Comparison of ENCODE assay signal across 16 cellular contexts in the genomic region with DNA sequence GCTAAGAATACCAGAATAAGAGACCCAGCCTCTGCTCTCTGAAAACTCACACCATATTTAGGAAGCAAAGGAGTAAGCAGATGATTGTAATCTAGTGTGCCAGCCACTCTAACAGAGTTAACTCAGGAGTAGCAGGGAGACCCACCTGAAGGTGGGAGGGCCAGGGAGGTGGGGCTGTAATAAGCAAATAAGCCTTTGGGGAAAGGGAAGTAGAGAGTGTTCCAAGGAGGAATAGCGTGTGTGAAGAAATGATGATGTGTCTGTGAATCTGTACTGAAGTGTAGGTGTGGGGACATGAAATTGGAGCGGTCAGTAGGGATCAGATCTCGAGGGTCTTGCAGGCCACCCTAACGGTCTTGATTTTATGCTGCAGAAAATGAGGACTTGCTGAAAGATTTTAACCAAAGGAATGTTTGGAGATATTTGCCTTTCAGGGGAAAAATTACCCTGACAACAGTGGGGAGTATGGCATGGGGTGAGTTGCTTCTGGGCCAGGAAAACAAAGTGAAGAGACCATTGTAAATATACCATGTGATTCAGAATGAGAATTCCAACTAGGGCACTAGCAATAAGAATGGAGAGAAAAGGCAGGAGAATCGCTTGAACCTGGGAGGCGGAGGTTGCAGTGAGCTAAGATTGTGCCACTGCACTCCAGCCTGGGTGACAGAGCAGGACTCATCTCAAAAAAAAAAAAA.
"Had no signal": no experiment of that assay in that cellular context is flagged by ENCODE, and none has a peak within 500 bp of the region (broad histone marks: within the 10 kb centered on the region; RNA-seq: fewer than 3 reads in every experiment).

No MANE protein-coding gene starts in this region.

- DNase-seq: activated CD8-positive, alpha-beta memory T cell treated with anti-CD3 and anti-CD28 coated beads, Interleukin-2, amount 50 U/mL, for 4 hours; activated CD8-positive, alpha-beta T cell treated with anti-CD3 and anti-CD28 coated beads for 36 hours; activated T-cell treated with anti-CD3 and anti-CD28 coated beads, Interleukin-2, amount 50 U/mL, for 72 hours; cortex of kidney; effector memory CD4-positive, alpha-beta T cell; islet precursor cell; left lung; ovary; stimulated activated CD4-positive, alpha-beta T cell treated with anti-CD3 and anti-CD28 coated beads, Interleukin-12 subunit alpha, Interleukin-12 subunit beta, amount 100 ng/mL, for 4 hours; stimulated activated CD8-positive, alpha-beta memory T cell treated with anti-CD3 and anti-CD28 coated beads, Interleukin-4, amount 100 ng/mL, for 48 hours; stimulated activated naive CD8-positive, alpha-beta T cell treated with anti-CD3 and anti-CD28 coated beads, Interleukin-15, Interleukin-2, amounts not matched to agents 100 U/mL and 50 U/mL, for 24 hours; T-helper 9 cell; upper lobe of right lung had no signal

- H3K27me3 ChIP-seq: hepatocyte, left lung, ovary, upper lobe of right lung had no signal

- H3K36me3 ChIP-seq: left lung, ovary, upper lobe of right lung had no signal

- H3K4me3 ChIP-seq: hepatocyte, left lung, ovary, upper lobe of right lung had no signal

- H3K4me1 ChIP-seq: left lung, upper lobe of right lung had no signal

- H3K27ac ChIP-seq: hepatocyte, left lung, ovary, upper lobe of right lung had no signal

- H3K27ac Mint-ChIP-seq: activated CD8-positive, alpha-beta T cell treated with anti-CD3 and anti-CD28 coated beads for 36 hours; activated T-cell treated with anti-CD3 and anti-CD28 coated beads, Interleukin-2, amount 50 U/mL, for 72 hours; memory B cell had no signal

- H3K4me2 ChIP-seq: hepatocyte had no signal

- H3K9me3 ChIP-seq: left lung, ovary, upper lobe of right lung had no signal

- H3K4me3 Mint-ChIP-seq: activated CD8-positive, alpha-beta T cell treated with anti-CD3 and anti-CD28 coated beads for 36 hours; activated T-cell treated with anti-CD3 and anti-CD28 coated beads, Interleukin-2, amount 50 U/mL, for 72 hours; central memory CD8-positive, alpha-beta T cell; memory B cell had no signal

- H3K79me2 ChIP-seq: hepatocyte had no signal

- H2AFZ ChIP-seq: hepatocyte had no signal

- ATAC-seq: activated CD8-positive, alpha-beta T cell treated with anti-CD3 and anti-CD28 coated beads for 36 hours; activated T-cell treated with anti-CD3 and anti-CD28 coated beads, Interleukin-2, amount 50 U/mL, for 72 hours; left lung; stimulated activated naive CD8-positive, alpha-beta T cell treated with anti-CD3 and anti-CD28 coated beads, Interleukin-15, Interleukin-2, amounts not matched to agents 100 U/mL and 50 U/mL, for 24 hours; upper lobe of right lung had no signal
